1 cellular context compared by ENCODE assay signal in genomic region chr12:56158029-56158925, GRCh38.
TF ChIP-seq lines count a peak whose summit lies in the region.

MYL6 (plus strand) TSS chr12:56158359; CDS start chr12:56158402, 43 bp downstream.

TF ChIP-seq in HepG2, 621 proteins besides CTCF, POLR2A, EP300 and RAD21 (continued from another document and continues in another):
- TF ChIP-seq, protein P1, sequence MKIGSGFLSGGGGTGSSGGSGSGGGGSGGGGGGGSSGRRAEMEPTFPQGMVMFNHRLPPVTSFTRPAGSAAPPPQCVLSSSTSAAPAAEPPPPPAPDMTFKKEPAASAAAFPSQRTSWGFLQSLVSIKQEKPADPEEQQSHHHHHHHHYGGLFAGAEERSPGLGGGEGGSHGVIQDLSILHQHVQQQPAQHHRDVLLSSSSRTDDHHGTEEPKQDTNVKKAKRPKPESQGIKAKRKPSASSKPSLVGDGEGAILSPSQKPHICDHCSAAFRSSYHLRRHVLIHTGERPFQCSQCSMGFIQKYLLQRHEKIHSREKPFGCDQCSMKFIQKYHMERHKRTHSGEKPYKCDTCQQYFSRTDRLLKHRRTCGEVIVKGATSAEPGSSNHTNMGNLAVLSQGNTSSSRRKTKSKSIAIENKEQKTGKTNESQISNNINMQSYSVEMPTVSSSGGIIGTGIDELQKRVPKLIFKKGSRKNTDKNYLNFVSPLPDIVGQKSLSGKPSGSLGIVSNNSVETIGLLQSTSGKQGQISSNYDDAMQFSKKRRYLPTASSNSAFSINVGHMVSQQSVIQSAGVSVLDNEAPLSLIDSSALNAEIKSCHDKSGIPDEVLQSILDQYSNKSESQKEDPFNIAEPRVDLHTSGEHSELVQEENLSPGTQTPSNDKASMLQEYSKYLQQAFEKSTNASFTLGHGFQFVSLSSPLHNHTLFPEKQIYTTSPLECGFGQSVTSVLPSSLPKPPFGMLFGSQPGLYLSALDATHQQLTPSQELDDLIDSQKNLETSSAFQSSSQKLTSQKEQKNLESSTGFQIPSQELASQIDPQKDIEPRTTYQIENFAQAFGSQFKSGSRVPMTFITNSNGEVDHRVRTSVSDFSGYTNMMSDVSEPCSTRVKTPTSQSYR (CRISPR knock-in tag; IDR thresholded peaks at IDR 0.05; ENCODE audit: borderline replicate concordance) = no peak
- TF ChIP-seq ZNF256 (CRISPR knock-in tag; conservative IDR thresholded peaks at IDR 0.05) (no peak), SETDB1 (CRISPR knock-in tag; IDR thresholded peaks at IDR 0.05; ENCODE audit: borderline replicate concordance) (no peak), KLF9 (CRISPR knock-in tag; IDR thresholded peaks at IDR 0.05; ENCODE audit: low read depth) (no peak), ATF7 (IDR thresholded peaks at IDR 0.05) (peak; percentile 100), ATF7 (CRISPR knock-in tag; IDR thresholded peaks at IDR 0.05) (peak; percentile 99), GFI1 (CRISPR knock-in tag; IDR thresholded peaks at IDR 0.05; ENCODE audit: borderline replicate concordance) (no peak; the same call in 1 of the 2 replicates), ZNF513 (CRISPR knock-in tag; conservative IDR thresholded peaks at IDR 0.05) (no peak), ZBTB26 (CRISPR knock-in tag; IDR thresholded peaks at IDR 0.05; ENCODE audit: borderline replicate concordance) (no peak), TCF12 (IDR thresholded peaks at IDR 0.05) (no peak), TCF12 (CRISPR knock-in tag; IDR thresholded peaks at IDR 0.05) (no peak), ZNF362 (CRISPR knock-in tag; IDR thresholded peaks at IDR 0.05; ENCODE audit: borderline replicate concordance) (no peak), MTA3 (CRISPR knock-in tag; IDR thresholded peaks at IDR 0.05) (no peak), ZNF562 (CRISPR knock-in tag; IDR thresholded peaks at IDR 0.05; ENCODE audit: borderline replicate concordance) (no peak), ZNF776 (CRISPR knock-in tag; IDR thresholded peaks at IDR 0.05) (0 out of 2 replicates have a peak, but pooled peaks have one; percentile 70), ZNF333 (CRISPR knock-in tag; IDR thresholded peaks at IDR 0.05; ENCODE audit: borderline replicate concordance) (no peak), ZBTB38 (CRISPR knock-in tag; IDR thresholded peaks at IDR 0.05) (no peak), ZNF549 (CRISPR knock-in tag; IDR thresholded peaks at IDR 0.05) (no peak), ZFX (CRISPR knock-in tag; IDR thresholded peaks at IDR 0.05; ENCODE audit: low read depth) (peak; percentile 83), AKAP8 (CRISPR knock-in tag; IDR thresholded peaks at IDR 0.05) (no peak), ZNF547 (CRISPR knock-in tag; IDR thresholded peaks at IDR 0.05) (no peak), BHLHE40 (IDR thresholded peaks at IDR 0.05; ENCODE audit: low read length) (no peak), ATF5 (CRISPR knock-in tag; IDR thresholded peaks at IDR 0.05; ENCODE audit: low read depth) (no peak), EZH2 (conservative IDR thresholded peaks at IDR 0.05; ENCODE audit: low read depth, low read length) (no peak), HIC2 (CRISPR knock-in tag; IDR thresholded peaks at IDR 0.05; ENCODE audit: low read depth) (no peak), NR2F2 (IDR thresholded peaks at IDR 0.05; ENCODE audit: borderline replicate concordance, low read depth) (peak; percentile 8; the same call in 1 of the 2 replicates), ZNF530 (CRISPR knock-in tag; IDR thresholded peaks at IDR 0.05; ENCODE audit: low read depth) (no peak), HNRNPUL1 (IDR thresholded peaks at IDR 0.05; ENCODE audit: low read depth, low read length) (no peak), KLF12 (CRISPR knock-in tag; IDR thresholded peaks at IDR 0.05; ENCODE audit: borderline replicate concordance) (no peak), BORCS8-MEF2B (CRISPR knock-in tag; IDR thresholded peaks at IDR 0.05) (no peak), ZNF557 (CRISPR knock-in tag; IDR thresholded peaks at IDR 0.05) (no peak), ZNF30 (CRISPR knock-in tag; IDR thresholded peaks at IDR 0.05) (no peak), CSRNP2 (CRISPR knock-in tag; conservative IDR thresholded peaks at IDR 0.05; ENCODE audit: low read depth) (no peak), ZNF317 (CRISPR knock-in tag; IDR thresholded peaks at IDR 0.05) (0 out of 2 replicates have a peak, but pooled peaks have one; percentile 46), MYC (CRISPR knock-in tag; IDR thresholded peaks at IDR 0.05; ENCODE audit: borderline replicate concordance) (no peak; the same call in 1 of the 2 replicates), ZNF331 (CRISPR knock-in tag; IDR thresholded peaks at IDR 0.05) (no peak)
- TF ChIP-seq, protein P2, sequence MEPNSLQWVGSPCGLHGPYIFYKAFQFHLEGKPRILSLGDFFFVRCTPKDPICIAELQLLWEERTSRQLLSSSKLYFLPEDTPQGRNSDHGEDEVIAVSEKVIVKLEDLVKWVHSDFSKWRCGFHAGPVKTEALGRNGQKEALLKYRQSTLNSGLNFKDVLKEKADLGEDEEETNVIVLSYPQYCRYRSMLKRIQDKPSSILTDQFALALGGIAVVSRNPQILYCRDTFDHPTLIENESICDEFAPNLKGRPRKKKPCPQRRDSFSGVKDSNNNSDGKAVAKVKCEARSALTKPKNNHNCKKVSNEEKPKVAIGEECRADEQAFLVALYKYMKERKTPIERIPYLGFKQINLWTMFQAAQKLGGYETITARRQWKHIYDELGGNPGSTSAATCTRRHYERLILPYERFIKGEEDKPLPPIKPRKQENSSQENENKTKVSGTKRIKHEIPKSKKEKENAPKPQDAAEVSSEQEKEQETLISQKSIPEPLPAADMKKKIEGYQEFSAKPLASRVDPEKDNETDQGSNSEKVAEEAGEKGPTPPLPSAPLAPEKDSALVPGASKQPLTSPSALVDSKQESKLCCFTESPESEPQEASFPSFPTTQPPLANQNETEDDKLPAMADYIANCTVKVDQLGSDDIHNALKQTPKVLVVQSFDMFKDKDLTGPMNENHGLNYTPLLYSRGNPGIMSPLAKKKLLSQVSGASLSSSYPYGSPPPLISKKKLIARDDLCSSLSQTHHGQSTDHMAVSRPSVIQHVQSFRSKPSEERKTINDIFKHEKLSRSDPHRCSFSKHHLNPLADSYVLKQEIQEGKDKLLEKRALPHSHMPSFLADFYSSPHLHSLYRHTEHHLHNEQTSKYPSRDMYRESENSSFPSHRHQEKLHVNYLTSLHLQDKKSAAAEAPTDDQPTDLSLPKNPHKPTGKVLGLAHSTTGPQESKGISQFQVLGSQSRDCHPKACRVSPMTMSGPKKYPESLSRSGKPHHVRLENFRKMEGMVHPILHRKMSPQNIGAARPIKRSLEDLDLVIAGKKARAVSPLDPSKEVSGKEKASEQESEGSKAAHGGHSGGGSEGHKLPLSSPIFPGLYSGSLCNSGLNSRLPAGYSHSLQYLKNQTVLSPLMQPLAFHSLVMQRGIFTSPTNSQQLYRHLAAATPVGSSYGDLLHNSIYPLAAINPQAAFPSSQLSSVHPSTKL (CRISPR knock-in tag; IDR thresholded peaks at IDR 0.05) = no peak
- TF ChIP-seq, protein P3, sequence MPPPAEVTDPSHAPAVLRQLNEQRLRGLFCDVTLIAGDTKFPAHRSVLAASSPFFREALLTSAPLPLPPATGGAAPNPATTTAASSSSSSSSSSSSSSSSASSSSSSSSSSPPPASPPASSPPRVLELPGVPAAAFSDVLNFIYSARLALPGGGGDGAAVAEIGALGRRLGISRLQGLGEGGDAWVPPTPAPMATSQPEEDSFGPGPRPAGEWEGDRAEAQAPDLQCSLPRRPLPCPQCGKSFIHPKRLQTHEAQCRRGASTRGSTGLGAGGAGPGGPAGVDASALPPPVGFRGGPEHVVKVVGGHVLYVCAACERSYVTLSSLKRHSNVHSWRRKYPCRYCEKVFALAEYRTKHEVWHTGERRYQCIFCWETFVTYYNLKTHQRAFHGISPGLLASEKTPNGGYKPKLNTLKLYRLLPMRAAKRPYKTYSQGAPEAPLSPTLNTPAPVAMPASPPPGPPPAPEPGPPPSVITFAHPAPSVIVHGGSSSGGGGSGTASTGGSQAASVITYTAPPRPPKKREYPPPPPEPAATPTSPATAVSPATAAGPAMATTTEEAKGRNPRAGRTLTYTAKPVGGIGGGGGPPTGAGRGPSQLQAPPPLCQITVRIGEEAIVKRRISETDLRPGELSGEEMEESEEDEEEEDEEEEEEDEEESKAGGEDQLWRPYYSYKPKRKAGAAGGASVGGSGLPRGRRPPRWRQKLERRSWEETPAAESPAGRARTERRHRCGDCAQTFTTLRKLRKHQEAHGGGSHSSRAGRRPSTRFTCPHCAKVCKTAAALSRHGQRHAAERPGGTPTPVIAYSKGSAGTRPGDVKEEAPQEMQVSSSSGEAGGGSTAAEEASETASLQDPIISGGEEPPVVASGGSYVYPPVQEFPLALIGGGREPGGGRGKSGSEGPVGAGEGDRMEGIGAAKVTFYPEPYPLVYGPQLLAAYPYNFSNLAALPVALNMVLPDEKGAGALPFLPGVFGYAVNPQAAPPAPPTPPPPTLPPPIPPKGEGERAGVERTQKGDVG (CRISPR knock-in tag; IDR thresholded peaks at IDR 0.05; ENCODE audit: borderline replicate concordance) = no peak
- TF ChIP-seq, protein P4, sequence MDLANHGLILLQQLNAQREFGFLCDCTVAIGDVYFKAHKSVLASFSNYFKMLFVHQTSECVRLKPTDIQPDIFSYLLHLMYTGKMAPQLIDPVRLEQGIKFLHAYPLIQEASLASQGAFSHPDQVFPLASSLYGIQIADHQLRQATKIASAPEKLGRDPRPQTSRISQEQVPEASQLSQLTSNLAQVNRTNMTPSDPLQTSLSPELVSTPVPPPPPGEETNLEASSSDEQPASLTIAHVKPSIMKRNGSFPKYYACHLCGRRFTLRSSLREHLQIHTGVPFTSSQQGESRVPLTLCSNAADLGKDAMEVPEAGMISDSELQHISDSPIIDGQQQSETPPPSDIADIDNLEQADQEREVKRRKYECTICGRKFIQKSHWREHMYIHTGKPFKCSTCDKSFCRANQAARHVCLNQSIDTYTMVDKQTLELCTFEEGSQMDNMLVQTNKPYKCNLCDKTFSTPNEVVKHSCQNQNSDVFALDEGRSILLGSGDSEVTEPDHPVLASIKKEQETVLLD (CRISPR knock-in tag; IDR thresholded peaks at IDR 0.05; ENCODE audit: low read depth) = no peak
